In the genomic region with DNA sequence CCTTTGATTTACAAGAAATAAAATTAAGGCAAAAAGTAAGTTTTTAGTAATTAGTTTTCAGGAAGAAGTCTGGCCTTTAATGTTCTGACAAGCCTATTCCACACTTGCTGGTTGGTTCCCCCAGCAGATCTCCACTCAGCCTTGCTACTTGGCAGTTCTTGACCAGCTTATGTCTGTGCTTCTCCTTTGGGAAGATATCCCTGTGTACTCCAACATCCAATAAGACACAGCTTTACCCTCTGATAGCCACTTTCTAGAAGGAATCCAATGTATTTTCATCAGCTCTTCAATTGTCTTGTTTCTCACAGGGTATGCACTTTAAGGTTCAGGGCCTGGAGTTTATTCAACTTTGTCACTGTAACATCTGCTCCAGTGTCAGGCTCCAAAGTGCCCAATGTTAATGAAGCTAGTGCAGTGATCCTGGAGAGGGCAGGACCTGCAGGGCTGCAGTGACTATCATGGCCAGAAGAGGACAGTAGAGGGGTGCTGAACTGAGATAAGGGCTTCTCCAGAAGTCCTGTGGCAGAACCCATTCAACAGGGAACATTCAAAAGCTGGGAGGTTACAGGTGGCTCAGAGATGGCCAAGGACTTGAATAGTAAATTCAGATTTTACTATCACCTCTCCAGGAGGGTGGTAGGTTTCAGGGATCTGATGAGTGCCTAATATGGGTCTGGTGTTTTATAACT, we compare ENCODE assay signal across 8 cellular contexts. TPM values are rescaled to one million over a fixed set of nuclear protein-coding genes. Genes with fewer than 3 reads are reported as not detected.
A peak's percentile ranks its signal among the peaks of the same experiment; 100 is the strongest.
DNase-seq lines count a peak whose midpoint lies in the region; ATAC-seq and TF ChIP-seq lines count a peak whose summit lies in the region.

No MANE protein-coding gene starts in this region.

- no peak overlapping the region for H3K27ac ChIP-seq in aorta (ENCODE audit: low read depth in 1 of 2, low read length in 2 of 2)

- no peaks in the 10 kb centered on the region for H3K27me3 Mint-ChIP-seq in neural crest cell (ENCODE audit: low read depth)

- H3K4me3 Mint-ChIP-seq in neural crest cell = no peak overlapping the region

- H3K27me3 ChIP-seq in aorta (ENCODE audit: control insufficient read depth in 1 of 2, insufficient read depth in 2 of 2, low read length in 1 of 2) = no peaks in the 10 kb centered on the region

- DNase-seq in COLO668 (lab: John Stamatoyannopoulos, UW; ENCODE audit: unreplicated experiment) (peak; percentile 73), NCI-H460 (ENCODE audit: extremely low read depth, low read depth) (peak; percentile 76), fibroblast of gingiva (ENCODE audit: low read depth) (peak; percentile 26), neural crest cell (ENCODE audit: low read depth, low spot score) (peak; percentile 69), aorta (peak; percentile 56 to 76)
- peak; percentile 31 for DNase-seq in activated CD4-positive, alpha-beta T cell treated with anti-CD3 and anti-CD28 coated beads, Interleukin-2, amount 50 U/mL, for 4 hours

- ATAC-seq in GM19324 (IDR thresholded peaks at IDR 0.05; ENCODE audit: low FRiP score, unreplicated experiment) = peak; percentile 81
- ATAC-seq in HG03432 (IDR thresholded peaks at IDR 0.05; ENCODE audit: unreplicated experiment) = peak; percentile 84
- peak; percentile 68 for ATAC-seq in aorta (ENCODE audit: low FRiP score)

- no peaks in the 10 kb centered on the region for H3K4me1 ChIP-seq in aorta (ENCODE audit: control insufficient read depth in 1 of 2, insufficient read depth in 2 of 2, low read length in 2 of 2)

- no peaks in the 10 kb centered on the region for H3K36me3 Mint-ChIP-seq in neural crest cell (ENCODE audit: low read depth)

- H3K4me3 ChIP-seq in aorta (ENCODE audit: low read length in 2 of 2) = no peak overlapping the region

- H3K9me3 Mint-ChIP-seq in neural crest cell = no peaks in the 10 kb centered on the region

- no peaks in the 10 kb centered on the region for H3K9me3 ChIP-seq in aorta (ENCODE audit: control insufficient read depth, low read length)

- H3K4me1 Mint-ChIP-seq in neural crest cell = peaks cover 18% of the 10 kb centered on the region

- H3K27ac Mint-ChIP-seq in neural crest cell (ENCODE audit: unreplicated experiment) = no peak overlapping the region

- H3K36me3 ChIP-seq in aorta (ENCODE audit: control insufficient read depth in 1 of 2, insufficient read depth in 2 of 2, low read length in 1 of 2) = peaks cover 2 to 4% of the 10 kb centered on the region in 2 donors

- TF ChIP-seq CTCF in neural crest cell (conservative IDR thresholded peaks at IDR 0.05) = peak; percentile 82

- intact Hi-C loops in aorta (cut with DNase I) = loop anchor here (5.0 to 10.0 kb wide), 4 partner anchors 68 to 390 kb away; a partner anchor contains a TSS

RNA-seq across cellular contexts. Expression of a gene that starts 22.9 kb away (rescaled TPM):
- 149 and 153 TPM in 2 replicates for total RNA-seq in NCI-H460 (2014; rRNA removed; shearing (Covaris generic))
- polyA plus RNA-seq in NCI-H460 (2014; cell fraction: nucleus; rRNA removed) = 102 and 147 TPM in 2 replicates
- 38.1 and 43.6 TPM in 2 replicates for total RNA-seq in neural crest cell
- total RNA-seq in aorta = 10 to 100 TPM; 29.2 to 31.9 TPM
- 10 to 100 TPM; 19.2 to 54.4 TPM for polyA plus RNA-seq in aorta

RNA-seq across cellular contexts. Expression of a gene that starts 23.0 kb away (rescaled TPM):
- total RNA-seq in NCI-H460 (2014; rRNA removed; shearing (Covaris generic)) = 87.8 and 96.2 TPM in 2 replicates
- 235 and 271 TPM in 2 replicates for polyA plus RNA-seq in NCI-H460 (2014; cell fraction: nucleus; rRNA removed)
- total RNA-seq in neural crest cell = 16.8 and 17.0 TPM in 2 replicates
- total RNA-seq in aorta = 10 to 100 TPM; 31.4 to 53.1 TPM
- 10 to 100 TPM; 20.4 to 34.4 TPM for polyA plus RNA-seq in aorta

RNA-seq across cellular contexts. Expression of a gene that starts 42.0 kb away (rescaled TPM):
- 6.7 and 9.1 TPM in 2 replicates for total RNA-seq in NCI-H460 (2014; rRNA removed; shearing (Covaris generic))
- polyA plus RNA-seq in NCI-H460 (2014; cell fraction: nucleus; rRNA removed) = 9.7 and 16.1 TPM in 2 replicates
- total RNA-seq in neural crest cell = 3.3 and 3.5 TPM in 2 replicates
- 1 to 10 TPM; 7.4 to 9.0 TPM for total RNA-seq in aorta
- polyA plus RNA-seq in aorta = 1 to 10 TPM in 1 of 2 donors, under 1 TPM in 1; 0.50 to 3.8 TPM

Comparison
In these comparisons a context has a peak if more than half of its experiments do, and no peak if none do; other contexts are left out.
1. DNase-seq: peak in every context shown above with its lines; median percentile 76 in NCI-H460; 73 in COLO668; 69 in neural crest cell; 66 in aorta; 31 in activated CD4-positive, alpha-beta T cell treated with anti-CD3 and anti-CD28 coated beads, Interleukin-2, amount 50 U/mL, for 4 hours; 26 in fibroblast of gingiva.